Comparison of ENCODE assay signal across 12 cellular contexts in the genomic region with DNA sequence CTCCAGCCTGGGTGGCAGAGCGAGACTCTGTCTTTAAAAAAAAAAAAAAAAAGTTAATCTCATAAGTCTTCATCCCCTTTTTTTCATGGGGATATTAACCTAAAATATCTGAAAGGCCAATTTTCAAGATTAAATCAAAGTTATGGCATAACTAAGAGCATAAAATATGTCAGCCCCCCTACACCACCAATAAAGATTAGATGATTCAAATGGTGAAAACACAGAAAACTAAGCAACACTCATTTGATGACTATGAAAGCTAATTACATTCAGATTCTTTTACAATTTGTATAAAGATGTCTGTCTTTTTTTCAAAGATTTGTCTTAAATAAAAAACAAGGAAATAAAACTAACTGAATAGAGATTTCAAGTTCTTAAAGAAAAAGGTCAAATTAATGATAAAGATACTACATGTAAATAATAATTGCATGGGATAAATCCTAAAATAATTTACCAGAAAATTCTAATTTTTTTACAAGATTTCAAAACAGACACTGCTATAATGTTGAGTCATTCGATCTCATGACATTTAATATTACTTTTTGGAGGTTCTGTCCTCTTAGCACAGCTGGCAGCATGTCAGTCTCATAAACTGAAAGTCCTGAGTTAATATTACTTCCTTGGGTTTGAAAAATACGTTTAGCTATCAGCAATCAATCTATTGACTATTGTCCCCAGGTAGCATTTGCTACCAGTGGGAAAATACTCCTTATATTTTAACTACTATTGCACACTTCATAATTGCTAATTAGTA.
"Had no signal": no experiment of that assay in that cellular context is flagged by ENCODE, and none has a peak within 500 bp of the region (broad histone marks: within the 10 kb centered on the region; RNA-seq: fewer than 3 reads in every experiment).

No MANE protein-coding gene starts in this region.

- ATAC-seq: body of pancreas, right lobe of liver had no signal

- H3K4me3 Mint-ChIP-seq: activated CD4-positive, alpha-beta T cell treated with anti-CD3 and anti-CD28 coated beads, Interleukin-2, amount 10 ng/mL, durations not matched to agents 7 days and 5 days; activated naive CD8-positive, alpha-beta T cell had no signal

- H3K4me3 ChIP-seq: body of pancreas, right lobe of liver, spleen had no signal

- DNase-seq: activated CD4-positive, alpha-beta T cell treated with anti-CD3 and anti-CD28 coated beads, Interleukin-2, amount 10 ng/mL, durations not matched to agents 7 days and 5 days; activated CD8-positive, alpha-beta memory T cell treated with anti-CD3 and anti-CD28 coated beads for 24 hours; activated gamma-delta T cell treated with Interleukin-2 at 50 U/mL for 16 hours; amygdala; body of pancreas; central memory CD4-positive, alpha-beta T cell; effector memory CD4-positive, alpha-beta T cell; hippocampal formation; kidney glomerular epithelial cell; right lobe of liver; spleen had no signal

- H3K9me3 ChIP-seq: body of pancreas, right lobe of liver, spleen had no signal

- H3K36me3 Mint-ChIP-seq: activated naive CD8-positive, alpha-beta T cell had no signal

- H3K4me1 ChIP-seq: body of pancreas, right lobe of liver, spleen had no signal

- H3K4me1 Mint-ChIP-seq: activated CD4-positive, alpha-beta T cell treated with anti-CD3 and anti-CD28 coated beads, Interleukin-2, amount 10 ng/mL, durations not matched to agents 7 days and 5 days had no signal

- H3K9me3 Mint-ChIP-seq: activated CD4-positive, alpha-beta T cell treated with anti-CD3 and anti-CD28 coated beads, Interleukin-2, amount 10 ng/mL, durations not matched to agents 7 days and 5 days had no signal

- H3K27ac ChIP-seq: body of pancreas, right lobe of liver, spleen had no signal

- H3K27ac Mint-ChIP-seq: activated CD4-positive, alpha-beta T cell treated with anti-CD3 and anti-CD28 coated beads, Interleukin-2, amount 10 ng/mL, durations not matched to agents 7 days and 5 days; activated naive CD8-positive, alpha-beta T cell had no signal

- H3K27me3 ChIP-seq: body of pancreas, right lobe of liver, spleen had no signal

- H3K27me3 Mint-ChIP-seq: activated CD4-positive, alpha-beta T cell treated with anti-CD3 and anti-CD28 coated beads, Interleukin-2, amount 10 ng/mL, durations not matched to agents 7 days and 5 days; activated naive CD8-positive, alpha-beta T cell had no signal

- H3K36me3 ChIP-seq: right lobe of liver, spleen had no signal
